ENCODE assay signal across 8 cellular contexts in genomic region chr22:20626811-20627210, GRCh38.
"Had no signal": no experiment of that assay in that cellular context is flagged by ENCODE, and none has a peak within 500 bp of the region (broad histone marks: within the 10 kb centered on the region; RNA-seq: fewer than 3 reads in every experiment).

No MANE protein-coding gene starts in this region.

- FAIRE-seq: G401.6, GM12878, GM12891, GM12892, GM18507, GM19239 had no signal

- DNase-seq: GDM1, GF-D8 had no signal

- ATAC-seq: GM12878 had no signal

- H3K4me3 ChIP-seq: GM12878 had no signal
